ENCODE assay signal across 9 cellular contexts in the genomic region with DNA sequence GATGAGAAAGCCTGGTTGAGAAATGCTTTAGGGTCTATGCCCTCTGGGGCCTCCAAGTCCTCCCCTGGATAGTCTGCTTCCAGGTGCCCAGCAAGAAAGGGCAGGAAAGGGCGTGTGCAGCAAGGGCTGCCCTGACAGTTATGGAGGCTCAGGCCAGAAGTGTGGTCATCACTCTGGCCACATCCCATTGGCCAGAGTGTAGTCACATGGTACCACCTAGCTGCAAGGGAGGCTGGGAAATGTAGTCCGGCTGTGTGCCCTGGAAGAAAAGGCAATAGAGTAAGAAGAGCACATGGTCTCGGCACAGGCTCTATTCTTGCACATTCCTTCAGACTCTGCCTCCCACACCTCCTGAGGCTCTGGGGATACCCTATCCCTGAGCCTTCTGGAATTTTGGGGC. TPM values are rescaled to one million over a fixed set of nuclear protein-coding genes. Genes with fewer than 3 reads are reported as not detected.
A peak's percentile ranks its signal among the peaks of the same experiment; 100 is the strongest.
DNase-seq lines count a peak whose midpoint lies in the region; ATAC-seq, FAIRE-seq and TF ChIP-seq lines count a peak whose summit lies in the region.
"Had no signal": no experiment of that assay in that cellular context is flagged by ENCODE, and none has a peak within 500 bp of the region (broad histone marks: within the 10 kb centered on the region; RNA-seq: fewer than 3 reads in every experiment).

No MANE protein-coding gene starts in this region.

- H3K9me3 Mint-ChIP-seq in type B pancreatic cell: no peaks in the 10 kb centered on the region

- no peaks in the 10 kb centered on the region for H3K27me3 Mint-ChIP-seq in type B pancreatic cell

- FAIRE-seq in frontal cortex (lab: Jason Lieb, UNC): no peak
- FAIRE-seq: pancreas had no signal

- no peaks in the 10 kb centered on the region for H3K36me3 Mint-ChIP-seq in type B pancreatic cell

- H3K4me3 ChIP-seq in fibroblast of pulmonary artery (replicated peaks; ENCODE audit: low read depth, low read length): no peak overlapping the region
- H3K4me3 ChIP-seq: pancreas had no signal

- H3K4me1 Mint-ChIP-seq in type B pancreatic cell (ENCODE audit: unreplicated experiment): peaks cover 18% of the 10 kb centered on the region

- H3K4me3 Mint-ChIP-seq in type B pancreatic cell: no peak overlapping the region

- DNase-seq in EH (ENCODE audit: low read depth) (peak; percentile 74), RPMI7951 (ENCODE audit: low read depth) (peak; percentile 42), fibroblast of pulmonary artery (ENCODE audit: low read depth) (peak; percentile 58), frontal cortex (ENCODE audit: low spot score in 2 of 2) (no peak), type B pancreatic cell (ENCODE audit: extremely low spot score, unreplicated experiment) (no peak)

- H3K27ac Mint-ChIP-seq in type B pancreatic cell: no peak overlapping the region

- TF ChIP-seq CTCF in fibroblast of pulmonary artery (IDR thresholded peaks at IDR 0.05; ENCODE audit: low read length, missing control alignments) (no peak), type B pancreatic cell (conservative IDR thresholded peaks at IDR 0.05) (no peak)

- ATAC-seq in GM21529 (IDR thresholded peaks at IDR 0.05; ENCODE audit: unreplicated experiment): peak; percentile 29
- ATAC-seq in GM21717 (IDR thresholded peaks at IDR 0.05; ENCODE audit: unreplicated experiment): no peak
- no peak for ATAC-seq in GM18907 (IDR thresholded peaks at IDR 0.05; ENCODE audit: unreplicated experiment)
- ATAC-seq: pancreas had no signal

RNA-seq across cellular contexts. Expression of a gene that starts 35.7 kb away (rescaled TPM):
- total RNA-seq in RPMI7951 (2014; rRNA removed; shearing (Covaris generic)): 55.2 and 57.0 TPM in 2 replicates
- total RNA-seq in frontal cortex: 143 TPM
- total RNA-seq in type B pancreatic cell (ENCODE audit: low replicate concordance): 60.7 and 135 TPM in 2 replicates

Comparison
In these comparisons a context has a peak if more than half of its experiments do, and no peak if none do; other contexts are left out.
1. DNase-seq: peak in EH (single experiment), RPMI7951 (single experiment) and fibroblast of pulmonary artery (single experiment); none in frontal cortex (0 of 2) and type B pancreatic cell (single experiment).